Comparison of ENCODE assay signal across 8 cellular contexts in genomic region chrX:72181178-72182125, GRCh38. TPM values are rescaled to one million over a fixed set of nuclear protein-coding genes. Genes with fewer than 3 reads are reported as not detected.
A peak's percentile ranks its signal among the peaks of the same experiment; 100 is the strongest.
DNase-seq lines count a peak whose midpoint lies in the region; ATAC-seq and TF ChIP-seq lines count a peak whose summit lies in the region.

Gene PIN4 (plus strand): TSS chrX:72181757. CDS start chrX:72181786, 29 bp downstream.

- H3K27me3 ChIP-seq in AG04450 (ENCODE audit: control insufficient read depth, insufficient read depth, low read length) = no peaks in the 10 kb centered on the region
- H3K27me3 ChIP-seq in spleen (replicated peaks in 1 of 7) = no peaks in the 10 kb centered on the region

- H3K4me1 ChIP-seq in spleen = peaks cover 6 to 35% (median 18%) of the 10 kb centered on the region in 6 donors

- WGBS in spleen, 5 donors = 0 to 24% (median 1%) methylated on average over 33 to 46 of the region's 46 CpGs

- TF ChIP-seq POLR2A in GM18951 (IDR thresholded peaks at IDR 0.05; ENCODE audit: extremely low read depth, insufficient read depth, insufficient read length) (peak; percentile 61), spleen (IDR thresholded peaks at IDR 0.05) (no peak)

- H3K36me3 ChIP-seq in spleen = peaks cover 0 to 3% (median 0%) of the 10 kb centered on the region in 6 donors

- H3K4me1 Mint-ChIP-seq in immature natural killer cell = peaks cover 6 to 10% of the 10 kb centered on the region in 2 donors

- peak within 1 kb of the TSS; percentile 84 for H3K4me3 ChIP-seq in AG04450 (ENCODE audit: low read depth, low read length)
- H3K4me3 ChIP-seq in WI38 (ENCODE audit: low read depth, low read length) = peak within 1 kb of the TSS; percentile 84
- peak within 1 kb of the TSS; percentile 50 to 86 (median 60) for H3K4me3 ChIP-seq in spleen

- H3K9me3 ChIP-seq in AG04450 (ENCODE audit: control insufficient read depth, insufficient read depth, low read length) (no peaks in the 10 kb centered on the region; the same call in 1 of the 2 replicates), spleen (no peaks in the 10 kb centered on the region)

- H3K27ac ChIP-seq in AG04450 (ENCODE audit: low read depth, low read length) = peak within 1 kb of the TSS; percentile 92
- peak within 1 kb of the TSS; percentile 85 for H3K27ac ChIP-seq in caudate nucleus (ENCODE audit: low read depth, low read length)
- peak within 1 kb of the TSS; percentile 74 to 91 (median 86) for H3K27ac ChIP-seq in spleen

- H3K9me3 Mint-ChIP-seq in immature natural killer cell = no peaks in the 10 kb centered on the region

- TF ChIP-seq CTCF in AG04450 (IDR thresholded peaks at IDR 0.05; ENCODE audit: low read depth, low read length) (no peak), WI38 (IDR thresholded peaks at IDR 0.05; ENCODE audit: low read depth, low read length) (no peak), spleen (IDR thresholded peaks at IDR 0.05 in 8 of 11, conservative IDR thresholded peaks at IDR 0.05 in 3 of 11) (no peak)

- CTCF ChIA-PET in AG04450 (lab: Charles Lee) = interaction anchor here (0.7 to 1.1 kb wide), 4 partner anchors 55 to 1410 kb away, joined by 3 to 4 read pairs (median 3); no protein-coding TSS in a partner anchor

- intact Hi-C loops in spleen (cut with DNase I; ENCODE audit: low total_unique reads) = no loop called here

- DNase-seq in AG04450 (ENCODE audit: low read depth, low spot score) = peak; percentile 91
- DNase-seq in NCI-H2227 treated with DMSO at 0.1 percent for 48 hours (lab: John Stamatoyannopoulos, UW) = peak; percentile 99
- peak; percentile 18 to 97 (median 88) for DNase-seq in caudate nucleus (lab: John Stamatoyannopoulos, UW)
- peak; percentile 88 to 93 (median 91) for DNase-seq in immature natural killer cell
- DNase-seq in spleen = peak; percentile 94

- in situ Hi-C loops in GM18951 (cut with MboI; ENCODE audit: low sequenced_read_pairs, unreplicated experiment) = no loop called here

- peaks cover 0 to 2% (median 2%) of the 10 kb centered on the region in 3 donors for H3K27me3 Mint-ChIP-seq in immature natural killer cell (ENCODE audit: low read depth in 3 of 3)

- no peak within 1 kb of the TSS for H3K27ac Mint-ChIP-seq in immature natural killer cell

- ATAC-seq in HG03175 (IDR thresholded peaks at IDR 0.05; ENCODE audit: unreplicated experiment) = peak; percentile 97

- no peak within 1 kb of the TSS for H3K4me3 Mint-ChIP-seq in immature natural killer cell

- POLR2A ChIA-PET in AG04450 (lab: Yijun Ruan, JAX) = interaction anchor here (0.6 to 2.2 kb wide), 10 partner anchors 18 to 163 kb away, joined by 3 to 11 read pairs (median 4); partner anchors contain the start of genes ERCC6L, RPS4X and RTL5

- peaks cover 0 to 3% (median 0%) of the 10 kb centered on the region in 3 donors for H3K36me3 Mint-ChIP-seq in immature natural killer cell

RNA-seq across cellular contexts. Expression of gene PIN4, which starts in this region (rescaled TPM):
- polyA plus RNA-seq in AG04450 (2011; rRNA removed) (13.1 and 16.9 TPM in 2 replicates), immature natural killer cell (10 to 100 TPM; 33.2 to 46.4 (median 33.3) TPM), spleen (10 to 100 TPM; 15.8 to 22.0 (median 18.3) TPM)
- 3.0 and 3.2 TPM in 2 replicates for polyA minus RNA-seq in AG04450 (2011; rRNA and poly(A)+ RNA removed)
- total RNA-seq in spleen = 10 to 100 TPM in 3 of 7 donors, 1 to 10 TPM in 4; 6.0 to 11.7 (median 9.9) TPM

Comparison
In these comparisons a context has a peak if more than half of its experiments do, and no peak if none do; other contexts are left out.
1. Peak in every context shown above with its lines: DNase-seq, ATAC-seq, H3K4me3 ChIP-seq and H3K27ac ChIP-seq.